20 cellular contexts compared by ENCODE assay signal in genomic region chr2:62110415-62111025, GRCh38.
DNase-seq lines count a peak whose midpoint lies in the region; ATAC-seq, FAIRE-seq and TF ChIP-seq lines count a peak whose summit lies in the region.
"Had no signal": no experiment of that assay in that cellular context is flagged by ENCODE, and none has a peak within 500 bp of the region (broad histone marks: within the 10 kb centered on the region; RNA-seq: fewer than 3 reads in every experiment).

No MANE protein-coding gene starts in this region.

- H3K4me3 ChIP-seq in IMR-90 (ENCODE audit: insufficient read depth, low read depth, low read length) (no peak overlapping the region), hepatocyte (no peak overlapping the region), trophoblast cell (ENCODE audit: low read depth, low read length) (no peak overlapping the region), BE2C (ENCODE audit: low read depth, low read length) (no peak overlapping the region), kidney (ENCODE audit: low read length in 2 of 2) (no peak overlapping the region)
- H3K4me3 ChIP-seq: BLaER1, GM12878, SJCRH30 had no signal

- peaks cover 1% of the 10 kb centered on the region; the same call in 1 of the 2 replicates for H3K4me1 ChIP-seq in IMR-90 (ENCODE audit: control insufficient read depth, insufficient read depth, low read length)
- H3K4me1 ChIP-seq in hepatocyte (ENCODE audit: insufficient read depth), result peaks cover 33% of the 10 kb centered on the region
- peaks cover 2 to 11% of the 10 kb centered on the region in 2 experiments for H3K4me1 ChIP-seq in trophoblast cell (ENCODE audit: control insufficient read depth in 1 of 2, insufficient read depth in 2 of 2, low read length in 2 of 2)
- H3K4me1 ChIP-seq in BE2C, result peaks cover 4% of the 10 kb centered on the region; the same call in 1 of the 2 replicates
- peaks cover 0 to 3% of the 10 kb centered on the region in 2 donors for H3K4me1 ChIP-seq in kidney (ENCODE audit: control insufficient read depth in 1 of 2, insufficient read depth in 1 of 2, low read depth in 1 of 2, low read length in 2 of 2)
- H3K4me1 ChIP-seq: SJCRH30 had no signal

- H2AK9ac ChIP-seq in IMR-90 (replicated peaks; ENCODE audit: low read depth, low read length, poor library complexity), result no peak overlapping the region

- H4K20me1 ChIP-seq in IMR-90 (ENCODE audit: insufficient read depth, low read length), result no peaks in the 10 kb centered on the region
- H4K20me1 ChIP-seq in hepatocyte (ENCODE audit: insufficient read depth, poor library complexity, severe bottlenecking), result no peaks in the 10 kb centered on the region
- H4K20me1 ChIP-seq: BLaER1 had no signal

- H3K9me1 ChIP-seq in IMR-90 (ENCODE audit: insufficient read depth, low read length), result peaks cover 6% of the 10 kb centered on the region; the same call in 1 of the 2 replicates

- H3K9me3 ChIP-seq in IMR-90 (ENCODE audit: control insufficient read depth, insufficient read depth, low read length), result no peaks in the 10 kb centered on the region
- no peaks in the 10 kb centered on the region for H3K9me3 ChIP-seq in hepatocyte (ENCODE audit: low read depth)
- H3K9me3 ChIP-seq in trophoblast cell (ENCODE audit: insufficient read depth, low read depth, low read length), result no peaks in the 10 kb centered on the region
- H3K9me3 ChIP-seq in BE2C, result no peaks in the 10 kb centered on the region
- no peaks in the 10 kb centered on the region for H3K9me3 ChIP-seq in kidney (ENCODE audit: control insufficient read depth in 1 of 2, low read length in 2 of 2)
- H3K9me3 ChIP-seq: BLaER1, SJCRH30 had no signal

- no peak overlapping the region for H3K27ac ChIP-seq in IMR-90 (ENCODE audit: insufficient read depth, low read length)
- peak overlapping the region; percentile 17 for H3K27ac ChIP-seq in hepatocyte
- no peak overlapping the region for H3K27ac ChIP-seq in trophoblast cell (ENCODE audit: low read depth, low read length)
- no peak overlapping the region for H3K27ac ChIP-seq in kidney (ENCODE audit: low read depth in 2 of 2, low read length in 2 of 2)
- H3K27ac ChIP-seq: BLaER1, SJCRH30 had no signal

- no peak overlapping the region for H3K18ac ChIP-seq in IMR-90 (ENCODE audit: low read depth, low read length)
- H3K18ac ChIP-seq in trophoblast cell (ENCODE audit: low read length), result no peak overlapping the region

- peak; percentile 18 for DNase-seq in DMS 273 (lab: John Stamatoyannopoulos, UW; ENCODE audit: unreplicated experiment)
- peak; percentile 36 for DNase-seq in IMR-90
- no peak for DNase-seq in hepatocyte (ENCODE audit: low spot score)
- DNase-seq in trophoblast cell, result no peak
- no peak for DNase-seq in BE2C
- no peak for DNase-seq in medulla oblongata (ENCODE audit: extremely low spot score)
- DNase-seq in activated CD4-positive, alpha-beta memory T cell treated with anti-CD3 and anti-CD28 coated beads for 36 hours, result no peak
- DNase-seq in kidney, result no peak
- DNase-seq: CD4-positive, alpha-beta T cell; COR-L47; DND-41; H7; HFFc6; Kasumi-1; NCI-H1417; NCI-H1694 treated with DMSO at 0.1 percent for 48 hours; SJCRH30 had no signal

- no peak overlapping the region for H3K14ac ChIP-seq in IMR-90 (replicated peaks; ENCODE audit: low read depth, low read length)
- no peak overlapping the region for H3K14ac ChIP-seq in trophoblast cell (ENCODE audit: low read length)

- TF ChIP-seq POLR2A in IMR-90 (IDR thresholded peaks at IDR 0.05; ENCODE audit: low read depth, low read length), result no peak

- H4K91ac ChIP-seq in IMR-90 (ENCODE audit: insufficient read depth, low read depth, low read length) (no peak overlapping the region), trophoblast cell (ENCODE audit: low read depth, low read length) (no peak overlapping the region)

- H3K4me1 Mint-ChIP-seq in activated CD4-positive, alpha-beta memory T cell treated with anti-CD3 and anti-CD28 coated beads for 36 hours (ENCODE audit: low read depth), result no peaks in the 10 kb centered on the region

- no peak overlapping the region for H3K4me2 ChIP-seq in IMR-90 (ENCODE audit: low read depth, low read length)
- H3K4me2 ChIP-seq in hepatocyte, result peak overlapping the region; percentile 52
- no peak overlapping the region for H3K4me2 ChIP-seq in trophoblast cell (ENCODE audit: low read length)
- H3K4me2 ChIP-seq: BLaER1 had no signal

- H3K27ac Mint-ChIP-seq in activated CD4-positive, alpha-beta memory T cell treated with anti-CD3 and anti-CD28 coated beads for 36 hours, result no peak overlapping the region
- H3K27ac Mint-ChIP-seq: CD4-positive, alpha-beta T cell; HFFc6 had no signal

- no peak overlapping the region for H2BK5ac ChIP-seq in IMR-90 (ENCODE audit: low read depth, low read length, poor library complexity, severe bottlenecking)
- no peak overlapping the region for H2BK5ac ChIP-seq in trophoblast cell (ENCODE audit: low read depth, low read length, poor library complexity)

- no peaks in the 10 kb centered on the region for H3K36me3 ChIP-seq in IMR-90 (ENCODE audit: control insufficient read depth, insufficient read depth, low read length)
- no peaks in the 10 kb centered on the region for H3K36me3 ChIP-seq in hepatocyte (replicated peaks; ENCODE audit: insufficient read depth, low read depth)
- H3K36me3 ChIP-seq in trophoblast cell (ENCODE audit: control insufficient read depth in 1 of 2, insufficient read depth in 2 of 2, low read length in 2 of 2), result no peaks in the 10 kb centered on the region
- no peaks in the 10 kb centered on the region for H3K36me3 ChIP-seq in BE2C
- no peaks in the 10 kb centered on the region for H3K36me3 ChIP-seq in kidney (ENCODE audit: control insufficient read depth in 1 of 2, insufficient read depth in 2 of 2, low read length in 2 of 2)
- H3K36me3 ChIP-seq: BLaER1, SJCRH30 had no signal

- dilution Hi-C loops in IMR-90 (cut with HindIII; ENCODE audit: low sequenced_read_pairs, unreplicated experiment), result no loop called here

- H3K23ac ChIP-seq in IMR-90 (ENCODE audit: low read depth, low read length) (no peak overlapping the region), trophoblast cell (ENCODE audit: low read length) (peak overlapping the region; percentile 8)

- no peaks in the 10 kb centered on the region for H3K9me2 ChIP-seq in hepatocyte (replicated peaks; ENCODE audit: insufficient read depth)

- POLR2A ChIA-PET in IMR-90 (lab: Charles Lee; ENCODE audit: unreplicated experiment), result no interaction called here
- POLR2A ChIA-PET in activated CD4-positive, alpha-beta memory T cell treated with anti-CD3 and anti-CD28 coated beads for 36 hours (lab: Charles Lee), result no interaction called here

- no peak overlapping the region for H4K12ac ChIP-seq in trophoblast cell (ENCODE audit: low read depth, low read length)

- no peak overlapping the region for H3K56ac ChIP-seq in IMR-90 (ENCODE audit: extremely low read depth, insufficient read depth, low read length)

- no peak for TF ChIP-seq CTCF in IMR-90 (conservative IDR thresholded peaks at IDR 0.05; ENCODE audit: low read depth, low read length)
- no peak for TF ChIP-seq CTCF in hepatocyte (IDR thresholded peaks at IDR 0.05; ENCODE audit: poor library complexity)
- no peak for TF ChIP-seq CTCF in BE2C (IDR thresholded peaks at IDR 0.05; ENCODE audit: low read depth, low read length)
- no peak for TF ChIP-seq CTCF in kidney (IDR thresholded peaks at IDR 0.05; ENCODE audit: borderline replicate concordance, extremely low read depth, insufficient read depth)

- no peak overlapping the region for H2BK12ac ChIP-seq in trophoblast cell (ENCODE audit: low read length)

- no peak for TF ChIP-seq RAD21 in IMR-90 (IDR thresholded peaks at IDR 0.05; ENCODE audit: low read length)

- no peak overlapping the region for H2AK5ac ChIP-seq in IMR-90 (ENCODE audit: low read depth, low read length)
- H2AK5ac ChIP-seq in trophoblast cell (ENCODE audit: low read length), result no peak overlapping the region

- H2BK15ac ChIP-seq in IMR-90 (ENCODE audit: low read depth, low read length), result no peak overlapping the region

- no peak overlapping the region for H4K5ac ChIP-seq in IMR-90 (ENCODE audit: low read depth, low read length)

- in situ Hi-C loops in IMR-90 (cut with MboI; ENCODE audit: low sequenced_read_pairs), result no loop called here

- no peak overlapping the region for H2BK120ac ChIP-seq in IMR-90 (ENCODE audit: low read depth, low read length)
- no peak overlapping the region for H2BK120ac ChIP-seq in trophoblast cell (ENCODE audit: insufficient read depth, low read length, poor library complexity)

- H2BK20ac ChIP-seq in IMR-90 (ENCODE audit: low read depth, low read length), result no peak overlapping the region

- H4K8ac ChIP-seq in IMR-90 (ENCODE audit: low read depth in 2 of 2, low read length in 2 of 2) (no peak overlapping the region), trophoblast cell (ENCODE audit: low read depth, low read length) (no peak overlapping the region)

- H3K36me3 Mint-ChIP-seq in activated CD4-positive, alpha-beta memory T cell treated with anti-CD3 and anti-CD28 coated beads for 36 hours, result no peaks in the 10 kb centered on the region

- H3K27me3 ChIP-seq in IMR-90 (ENCODE audit: control insufficient read depth, insufficient read depth, low read length), result no peaks in the 10 kb centered on the region
- no peaks in the 10 kb centered on the region for H3K27me3 ChIP-seq in hepatocyte
- H3K27me3 ChIP-seq in trophoblast cell (ENCODE audit: insufficient read depth, low read length), result no peaks in the 10 kb centered on the region
- H3K27me3 ChIP-seq in BE2C, result no peaks in the 10 kb centered on the region
- H3K27me3 ChIP-seq: BLaER1, SJCRH30 had no signal

- CTCF ChIA-PET in IMR-90 (lab: Yijun Ruan, JAX), result no interaction called here
- CTCF ChIA-PET in activated CD4-positive, alpha-beta memory T cell treated with anti-CD3 and anti-CD28 coated beads for 36 hours (lab: Charles Lee), result no interaction called here

- intact Hi-C loops in IMR-90 (cut with micrococcal nuclease), result no loop called here
- intact Hi-C loops in activated CD4-positive, alpha-beta memory T cell treated with anti-CD3 and anti-CD28 coated beads for 36 hours (cut with micrococcal nuclease), result no loop called here
- intact Hi-C loops in kidney (cut with DNase I), result no loop called here

- no TSS peak for BruUV-seq in IMR-90 (replicated peaks; lab: Mats Ljungman, UMichigan)

- ATAC-seq in IMR-90 (ENCODE audit: low read depth), result peak; percentile 70
- ATAC-seq: GM12878, Panc1 had no signal

- no peak overlapping the region for H3K4me3 Mint-ChIP-seq in activated CD4-positive, alpha-beta memory T cell treated with anti-CD3 and anti-CD28 coated beads for 36 hours
- H3K4me3 Mint-ChIP-seq: CD4-positive, alpha-beta T cell; HFFc6 had no signal

- H3K79me1 ChIP-seq in IMR-90 (ENCODE audit: low read depth in 1 of 2, low read length in 2 of 2) (no peaks in the 10 kb centered on the region), trophoblast cell (ENCODE audit: low read length) (peaks cover 2% of the 10 kb centered on the region)

- H3K79me2 ChIP-seq in hepatocyte (no peaks in the 10 kb centered on the region), trophoblast cell (ENCODE audit: control insufficient read depth, insufficient read depth, low read length, poor library complexity) (no peaks in the 10 kb centered on the region)

- H3K9ac ChIP-seq in IMR-90 (ENCODE audit: low read depth, low read length), result no peak overlapping the region
- no peak overlapping the region for H3K9ac ChIP-seq in trophoblast cell (ENCODE audit: low read length)
- H3K9ac ChIP-seq in kidney (ENCODE audit: low read length in 2 of 2), result no peak overlapping the region
- H3K9ac ChIP-seq: BLaER1 had no signal

- no peak overlapping the region for H2AFZ ChIP-seq in IMR-90 (replicated peaks; ENCODE audit: low read length, poor library complexity)
- H2AFZ ChIP-seq in hepatocyte, result no peak overlapping the region
- no peak overlapping the region for H2AFZ ChIP-seq in trophoblast cell (ENCODE audit: insufficient read depth, low read length, poor library complexity)

- H3K4ac ChIP-seq in IMR-90 (ENCODE audit: low read depth, low read length) (no peak overlapping the region), trophoblast cell (ENCODE audit: low read depth, low read length) (no peak overlapping the region)

- FAIRE-seq in kidney (lab: Jason Lieb, UNC), result no peak
- FAIRE-seq: GM12878 had no signal

- no peaks in the 10 kb centered on the region for H3K9me3 Mint-ChIP-seq in activated CD4-positive, alpha-beta memory T cell treated with anti-CD3 and anti-CD28 coated beads for 36 hours
- H3K9me3 Mint-ChIP-seq: CD4-positive, alpha-beta T cell; HFFc6 had no signal

- 40% methylated on average over 1 of the region's 4 CpGs; no CpG with 5 or more reads in 1 of the 2 experiments for WGBS in IMR-90 (ENCODE audit: extremely low coverage in 2 of 2, insufficient read length in 1 of 2), 2 experiments
- WGBS in hepatocyte (ENCODE audit: low lambda C conversion rate, missing lambda C conversion rate), result 39% methylated on average over 4 of the region's 4 CpGs
- no CpG with 5 or more reads among the region's 4 CpGs for WGBS in trophoblast cell (ENCODE audit: extremely low coverage, insufficient coverage, insufficient read length)

- H3K27me3 Mint-ChIP-seq in activated CD4-positive, alpha-beta memory T cell treated with anti-CD3 and anti-CD28 coated beads for 36 hours, result no peaks in the 10 kb centered on the region
- H3K27me3 Mint-ChIP-seq: CD4-positive, alpha-beta T cell had no signal

Comparison
In these comparisons a context has a peak if more than half of its experiments do, and no peak if none do; other contexts are left out.
1. DNase-seq: peak in DMS 273 (single experiment) and IMR-90 (single experiment); none in hepatocyte (single experiment), trophoblast cell (0 of 2), BE2C (single experiment), medulla oblongata (single experiment), activated CD4-positive, alpha-beta memory T cell treated with anti-CD3 and anti-CD28 coated beads for 36 hours (single experiment) and kidney (single experiment).